ENCODE assay signal across 8 cellular contexts in the genomic region with DNA sequence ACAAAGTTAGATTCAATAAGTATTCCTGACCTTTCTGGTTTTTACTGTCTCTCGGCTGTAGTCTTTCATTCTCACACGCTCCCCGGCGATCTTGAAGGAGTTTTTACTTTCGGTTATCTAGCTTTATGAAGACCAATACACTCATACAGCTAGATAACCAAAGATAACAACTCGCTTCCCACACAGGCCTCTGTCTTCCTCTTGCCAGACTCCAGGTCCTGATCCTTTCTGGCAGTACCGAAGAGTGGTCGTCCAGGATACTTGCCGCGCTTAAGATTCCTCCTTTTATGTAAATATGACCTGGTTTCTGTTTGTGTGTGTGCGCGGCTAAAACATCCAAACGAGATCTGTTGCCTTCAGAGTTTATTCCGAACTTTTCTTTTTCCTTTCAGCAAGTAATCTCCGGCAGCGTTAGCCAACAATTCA.
DNase-seq lines count a peak whose midpoint lies in the region; ATAC-seq and TF ChIP-seq lines count a peak whose summit lies in the region.

No MANE protein-coding gene starts in this region.

- peaks cover 69 to 79% of the 10 kb centered on the region in 2 donors for H3K27me3 Mint-ChIP-seq in CD4-positive, alpha-beta memory T cell

- H3K4me1 Mint-ChIP-seq in CD4-positive, alpha-beta memory T cell, result peaks cover 19 to 33% (median 27%) of the 10 kb centered on the region in 4 donors

- intact Hi-C loops in CD4-positive, alpha-beta memory T cell (cut with micrococcal nuclease), result no loop called here
- intact Hi-C loops in lower leg skin (cut with DNase I; ENCODE audit: low total_unique reads), result no loop called here

- peaks cover 73% of the 10 kb centered on the region for H3K27me3 ChIP-seq in CD4-positive, alpha-beta memory T cell (ENCODE audit: insufficient read depth, low read length)
- H3K27me3 ChIP-seq in HUES64 (ENCODE audit: insufficient read depth, low read length) (peaks cover 100% of the 10 kb centered on the region), mucosa of rectum (ENCODE audit: control insufficient read depth in 2 of 2, insufficient read depth in 2 of 2, low read length in 2 of 2) (peaks cover 68 to 72% of the 10 kb centered on the region in 2 donors)

- DNase-seq in CD4-positive, alpha-beta memory T cell, result no peak
- DNase-seq in astrocyte of the hippocampus (ENCODE audit: low read depth, low spot score) (peak; percentile 72), NCI-H345 (lab: John Stamatoyannopoulos, UW) (no peak), lower leg skin (ENCODE audit: low spot score in 2 of 2) (no peak), ureter (ENCODE audit: low spot score) (no peak)

- no peak for TF ChIP-seq CTCF in lower leg skin (IDR thresholded peaks at IDR 0.05)

- H3K9me3 ChIP-seq in CD4-positive, alpha-beta memory T cell (ENCODE audit: control insufficient read depth in 1 of 2, low read length in 2 of 2), result no peaks in the 10 kb centered on the region
- H3K9me3 ChIP-seq in HUES64 (ENCODE audit: insufficient read depth, low read depth, low read length), result no peaks in the 10 kb centered on the region
- H3K9me3 ChIP-seq in mucosa of rectum (ENCODE audit: control insufficient read depth in 2 of 2, low read length in 2 of 2), result no peaks in the 10 kb centered on the region

- H3K36me3 Mint-ChIP-seq in CD4-positive, alpha-beta memory T cell, result peaks cover 0 to 1% of the 10 kb centered on the region in 2 donors

- H3K9me3 Mint-ChIP-seq in CD4-positive, alpha-beta memory T cell, result peaks cover 0 to 52% (median 30%) of the 10 kb centered on the region in 8 donors

- peak overlapping the region; percentile 31 to 46 for H3K4me3 ChIP-seq in CD4-positive, alpha-beta memory T cell (ENCODE audit: low read length in 2 of 2)
- peak overlapping the region; percentile 42 for H3K4me3 ChIP-seq in HUES64 (ENCODE audit: low read length)
- peak overlapping the region; percentile 70 to 78 for H3K4me3 ChIP-seq in mucosa of rectum (ENCODE audit: low read length in 2 of 2)
- no peak overlapping the region for H3K4me3 ChIP-seq in lower leg skin (ENCODE audit: low read depth, poor library complexity, severe bottlenecking)

- CTCF ChIA-PET in CD4-positive, alpha-beta memory T cell (lab: Charles Lee; ENCODE audit: partially characterized antibody), result interaction anchor here (1.0 to 1.4 kb wide), 4 partner anchors 9 to 886 kb away, joined by 3 to 7 read pairs (median 4); no protein-coding TSS in a partner anchor

- H3K4me1 ChIP-seq in CD4-positive, alpha-beta memory T cell (ENCODE audit: insufficient read depth, low read length), result peaks cover 26% of the 10 kb centered on the region
- H3K4me1 ChIP-seq in HUES64 (ENCODE audit: insufficient read depth, low read length) (peaks cover 83% of the 10 kb centered on the region), mucosa of rectum (ENCODE audit: control insufficient read depth in 2 of 2, insufficient read depth in 2 of 2, low read length in 2 of 2) (peaks cover 0 to 8% of the 10 kb centered on the region in 2 donors)

- 2% methylated on average over 16 of the region's 16 CpGs for WGBS in HUES64
- 4 to 11% methylated on average over 16 of the region's 16 CpGs for whole genome bisulfite sequencing in lower leg skin, 2 donors

- H3K36me3 ChIP-seq in CD4-positive, alpha-beta memory T cell (ENCODE audit: insufficient read depth, low read length), result no peaks in the 10 kb centered on the region
- H3K36me3 ChIP-seq in HUES64 (ENCODE audit: insufficient read depth, low read length) (no peaks in the 10 kb centered on the region), mucosa of rectum (ENCODE audit: control insufficient read depth in 2 of 2, insufficient read depth in 2 of 2, low read length in 2 of 2) (no peaks in the 10 kb centered on the region)

- POLR2A ChIA-PET in CD4-positive, alpha-beta memory T cell (lab: Charles Lee; ENCODE audit: partially characterized antibody), result no interaction called here

- peak; percentile 44 for ATAC-seq in GM21381 (IDR thresholded peaks at IDR 0.05; ENCODE audit: unreplicated experiment)

- no peak overlapping the region for H3K27ac ChIP-seq in CD4-positive, alpha-beta memory T cell (ENCODE audit: low read depth, low read length)
- H3K27ac ChIP-seq in HUES64 (ENCODE audit: low read depth, low read length) (peak overlapping the region; percentile 79; the same call in 1 of the 2 replicates), mucosa of rectum (ENCODE audit: low read depth in 2 of 2, low read length in 2 of 2) (no peak overlapping the region)

- H3K27ac Mint-ChIP-seq in CD4-positive, alpha-beta memory T cell, result peak overlapping the region in 3 of 7 donors; percentile 17 to 70 (median 20)

- TF ChIP-seq POLR2A in lower leg skin (IDR thresholded peaks at IDR 0.05), result no peak

- H3K9ac ChIP-seq in HUES64 (ENCODE audit: low read depth, low read length), result no peak overlapping the region
- H3K9ac ChIP-seq in mucosa of rectum (ENCODE audit: low read depth in 1 of 2, low read length in 2 of 2), result no peak overlapping the region

- peak overlapping the region; percentile 75 to 91 (median 86) for H3K4me3 Mint-ChIP-seq in CD4-positive, alpha-beta memory T cell
